ENCODE assay signal across 19 cellular contexts in genomic region chr1:226965581-226966440, GRCh38. TPM values are rescaled to one million over a fixed set of nuclear protein-coding genes. Genes with fewer than 3 reads are reported as not detected.
DNase-seq lines count a peak whose midpoint lies in the region; ATAC-seq and TF ChIP-seq lines count a peak whose summit lies in the region.
"Had no signal": no experiment of that assay in that cellular context is flagged by ENCODE, and none has a peak within 500 bp of the region (broad histone marks: within the 10 kb centered on the region; RNA-seq: fewer than 3 reads in every experiment).

No MANE protein-coding gene starts in this region.

- H3K4me1 ChIP-seq in gastroesophageal sphincter = peaks cover 0 to 50% (median 4%) of the 10 kb centered on the region in 3 donors
- peaks cover 0 to 20% (median 10%) of the 10 kb centered on the region in 4 donors for H3K4me1 ChIP-seq in sigmoid colon

- in situ Hi-C loops in G401 (cut with HindIII; ENCODE audit: low sequenced_read_pairs) = no loop called here

- 93 to 100% methylated on average over 1 to 9 of the region's 23 CpGs for WGBS in gastroesophageal sphincter (ENCODE audit: low coverage in 1 of 2), 2 donors
- 93 to 96% methylated on average over 23 of the region's 23 CpGs for WGBS in sigmoid colon, 2 donors

- H3K4me3 Mint-ChIP-seq in activated naive CD8-positive, alpha-beta T cell = no peak overlapping the region
- H3K4me3 Mint-ChIP-seq in activated naive CD8-positive, alpha-beta T cell treated with anti-CD3 and anti-CD28 coated beads, Interleukin-2, amount 50 U/mL, for 24 hours = no peak overlapping the region
- H3K4me3 Mint-ChIP-seq: CD4-positive, CD25-positive, alpha-beta regulatory T cell had no signal

- peak overlapping the region; percentile 22 for H3K27ac Mint-ChIP-seq in activated naive CD8-positive, alpha-beta T cell
- no peak overlapping the region for H3K27ac Mint-ChIP-seq in activated naive CD8-positive, alpha-beta T cell treated with anti-CD3 and anti-CD28 coated beads, Interleukin-2, amount 50 U/mL, for 24 hours
- H3K27ac Mint-ChIP-seq: CD4-positive, CD25-positive, alpha-beta regulatory T cell had no signal

- H3K4me3 ChIP-seq in gastroesophageal sphincter (no peak overlapping the region), sigmoid colon (no peak overlapping the region)

- H3K27ac ChIP-seq in gastroesophageal sphincter (peak overlapping the region in 3 of 4 donors; percentile 24 to 59 (median 45)), sigmoid colon (peak overlapping the region in 1 of 4 donors; percentile 57)
- H3K27ac ChIP-seq: HL-60 had no signal

- intact Hi-C loops in sigmoid colon (cut with DNase I) = no loop called here

- DNase-seq in activated naive CD8-positive, alpha-beta T cell treated with anti-CD3 and anti-CD28 coated beads, Interleukin-2, amount 50 U/mL, for 24 hours = no peak
- DNase-seq in G401 (ENCODE audit: low spot score) (peak; percentile 57), sigmoid colon (peak; percentile 45), SW480 (ENCODE audit: low spot score) (no peak)
- DNase-seq: CD4-positive, CD25-positive, alpha-beta regulatory T cell; DMS79 treated with DMSO at 0.1 percent for 48 hours; GDM1; GOT3; KBM-7; NCI-H1048; NCI-H187 treated with DMSO at 0.1 percent for 48 hours; NCI-H510A treated with DMSO at 0.1 percent for 48 hours; SHP77 had no signal

- H3K4me1 Mint-ChIP-seq in activated naive CD8-positive, alpha-beta T cell (ENCODE audit: low read depth) = peaks cover 10% of the 10 kb centered on the region
- peaks cover 17% of the 10 kb centered on the region for H3K4me1 Mint-ChIP-seq in activated naive CD8-positive, alpha-beta T cell treated with anti-CD3 and anti-CD28 coated beads, Interleukin-2, amount 50 U/mL, for 24 hours

- peaks cover 0 to 78% of the 10 kb centered on the region in 2 donors for H3K36me3 ChIP-seq in gastroesophageal sphincter
- H3K36me3 ChIP-seq in sigmoid colon = peaks cover 9 to 49% (median 18%) of the 10 kb centered on the region in 4 donors

- no peaks in the 10 kb centered on the region for H3K27me3 ChIP-seq in gastroesophageal sphincter
- H3K27me3 ChIP-seq in sigmoid colon = no peaks in the 10 kb centered on the region

- H3K27me3 Mint-ChIP-seq in activated naive CD8-positive, alpha-beta T cell = no peaks in the 10 kb centered on the region
- no peaks in the 10 kb centered on the region for H3K27me3 Mint-ChIP-seq in activated naive CD8-positive, alpha-beta T cell treated with anti-CD3 and anti-CD28 coated beads, Interleukin-2, amount 50 U/mL, for 24 hours
- H3K27me3 Mint-ChIP-seq: CD4-positive, CD25-positive, alpha-beta regulatory T cell had no signal

- ATAC-seq in activated naive CD8-positive, alpha-beta T cell treated with anti-CD3 and anti-CD28 coated beads, Interleukin-2, amount 50 U/mL, for 24 hours = no peak
- no peak for ATAC-seq in gastroesophageal sphincter
- no peak for ATAC-seq in GM19397 (IDR thresholded peaks at IDR 0.05; ENCODE audit: unreplicated experiment)
- ATAC-seq in HG02798 (IDR thresholded peaks at IDR 0.05; ENCODE audit: poor library complexity, unreplicated experiment) = no peak
- ATAC-seq: Panc1 had no signal

- TF ChIP-seq POLR2A in gastroesophageal sphincter (IDR thresholded peaks at IDR 0.05) = no peak
- TF ChIP-seq POLR2A in sigmoid colon (IDR thresholded peaks at IDR 0.05) = no peak

- H3K9me3 ChIP-seq in gastroesophageal sphincter = no peaks in the 10 kb centered on the region
- no peaks in the 10 kb centered on the region for H3K9me3 ChIP-seq in sigmoid colon

- TF ChIP-seq CTCF in gastroesophageal sphincter (IDR thresholded peaks at IDR 0.05) (no peak), sigmoid colon (IDR thresholded peaks at IDR 0.05) (no peak)

- TF ChIP-seq EP300 in gastroesophageal sphincter (IDR thresholded peaks at IDR 0.05) (no peak), sigmoid colon (IDR thresholded peaks at IDR 0.05) (no peak)

- H3K36me3 Mint-ChIP-seq in activated naive CD8-positive, alpha-beta T cell = peaks cover 14% of the 10 kb centered on the region
- peaks cover 25% of the 10 kb centered on the region for H3K36me3 Mint-ChIP-seq in activated naive CD8-positive, alpha-beta T cell treated with anti-CD3 and anti-CD28 coated beads, Interleukin-2, amount 50 U/mL, for 24 hours (ENCODE audit: low read depth)

- H3K9me3 Mint-ChIP-seq in activated naive CD8-positive, alpha-beta T cell (ENCODE audit: low read depth) = no peaks in the 10 kb centered on the region
- no peaks in the 10 kb centered on the region for H3K9me3 Mint-ChIP-seq in activated naive CD8-positive, alpha-beta T cell treated with anti-CD3 and anti-CD28 coated beads, Interleukin-2, amount 50 U/mL, for 24 hours

RNA-seq across cellular contexts. Expression of gene COQ8A, which starts 25.7 kb away (rescaled TPM):
- 31.7 and 33.5 TPM in 2 replicates for total RNA-seq in G401 (2014; rRNA removed; shearing (Covaris generic))
- total RNA-seq in gastroesophageal sphincter = 10 to 100 TPM; 53.2 to 94.0 (median 80.8) TPM
- 100 to 1,000 TPM in 2 of 4 donors, 10 to 100 TPM in 2; 57.8 to 129 (median 91.6) TPM for total RNA-seq in sigmoid colon
- polyA plus RNA-seq in sigmoid colon = 10 to 100 TPM; 20.3 to 60.2 (median 20.4) TPM

Comparison
In these comparisons a context has a peak if more than half of its experiments do, and no peak if none do; other contexts are left out.
1. DNase-seq: peak in G401 (single experiment) and sigmoid colon (single experiment); none in activated naive CD8-positive, alpha-beta T cell treated with anti-CD3 and anti-CD28 coated beads, Interleukin-2, amount 50 U/mL, for 24 hours (single experiment) and SW480 (single experiment).